8 cellular contexts compared by ENCODE assay signal in the genomic region with DNA sequence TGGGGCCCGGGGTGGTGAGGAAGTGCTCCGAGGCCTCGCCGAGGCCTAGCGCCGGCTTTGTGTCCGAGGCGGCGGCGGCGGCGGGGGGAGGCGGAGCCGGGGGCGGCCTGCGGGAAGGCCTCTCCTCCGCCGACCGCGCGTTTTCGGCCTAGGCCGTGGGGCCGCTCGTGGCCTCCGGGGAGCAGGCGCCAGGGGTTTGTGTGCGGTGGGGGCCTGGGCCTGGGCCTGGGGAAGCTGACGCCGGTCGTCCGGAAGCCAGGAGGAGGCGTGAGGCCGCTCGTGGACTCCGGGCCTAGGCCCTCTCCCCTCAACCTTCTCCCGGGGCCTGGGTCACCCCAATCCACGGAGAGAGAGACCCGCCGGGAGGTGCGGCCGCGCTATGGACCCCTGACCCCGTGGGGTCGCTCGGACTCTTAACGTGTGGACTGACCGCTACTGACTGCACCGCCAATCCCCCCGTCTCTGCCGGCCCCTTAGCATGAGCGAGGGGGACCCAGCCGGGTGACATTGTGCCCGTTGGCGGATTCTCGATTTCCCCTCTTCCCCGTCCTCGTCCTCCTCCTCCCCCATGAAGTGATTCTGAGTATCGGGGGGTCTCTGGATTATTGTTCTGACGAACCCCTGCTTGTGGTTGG. TPM values are rescaled to one million over a fixed set of nuclear protein-coding genes. Genes with fewer than 3 reads are reported as not detected.
DNase-seq lines count a peak whose midpoint lies in the region; ATAC-seq and TF ChIP-seq lines count a peak whose summit lies in the region.

No MANE protein-coding gene starts in this region.

- 0 out of 2 replicates have a peak, but pooled peaks cover 3% of the 10 kb centered on the region for H3K36me3 ChIP-seq in MM.1S (replicated peaks; ENCODE audit: insufficient read depth, low read length)

- H3K4me3 Mint-ChIP-seq in activated T-cell treated with anti-CD3 and anti-CD28 coated beads, Interleukin-2, amount 50 U/mL, for 72 hours = peak overlapping the region; percentile 98 to 99

- H3K27ac Mint-ChIP-seq in activated T-cell treated with anti-CD3 and anti-CD28 coated beads, Interleukin-2, amount 50 U/mL, for 72 hours = peak overlapping the region; percentile 98

- H3K27me3 ChIP-seq in MM.1S (replicated peaks; ENCODE audit: insufficient read depth, low read length) = no peaks in the 10 kb centered on the region

- no peaks in the 10 kb centered on the region for H3K9me2 ChIP-seq in MM.1S (replicated peaks; ENCODE audit: insufficient read depth, low read length)

- H3K9ac ChIP-seq in MM.1S (ENCODE audit: low read length) = peak overlapping the region; percentile 100

- peaks cover 25% of the 10 kb centered on the region for H4K20me1 ChIP-seq in MM.1S (ENCODE audit: insufficient read depth, low read length)

- H3F3A ChIP-seq in MM.1S (ENCODE audit: insufficient read depth, low read length) = peaks cover 15% of the 10 kb centered on the region

- H3K4me1 ChIP-seq in MM.1S (ENCODE audit: low read length) = peaks cover 13% of the 10 kb centered on the region

- peaks cover 56% of the 10 kb centered on the region for H3K79me2 ChIP-seq in MM.1S (ENCODE audit: low read length)

- TF ChIP-seq CTCF in MM.1S (IDR thresholded peaks at IDR 0.05; ENCODE audit: low read length) (no peak), fibroblast of the aortic adventitia (IDR thresholded peaks at IDR 0.05; ENCODE audit: insufficient read depth, low read length) (no peak)

- H3K4me3 ChIP-seq in MM.1S (ENCODE audit: low read length) = peak overlapping the region; percentile 96
- H3K4me3 ChIP-seq in fibroblast of the aortic adventitia (ENCODE audit: low read depth, low read length) = peak overlapping the region; percentile 90

- H3K27me3 Mint-ChIP-seq in activated T-cell treated with anti-CD3 and anti-CD28 coated beads, Interleukin-2, amount 50 U/mL, for 72 hours (ENCODE audit: low read depth) = no peaks in the 10 kb centered on the region

- peak overlapping the region; percentile 80 for H2AFZ ChIP-seq in MM.1S (ENCODE audit: low read length)

- peaks cover 15 to 32% of the 10 kb centered on the region in 2 donors for H3K36me3 Mint-ChIP-seq in activated T-cell treated with anti-CD3 and anti-CD28 coated beads, Interleukin-2, amount 50 U/mL, for 72 hours (ENCODE audit: insufficient read depth in 2 of 2)

- peak overlapping the region; percentile 99 for H3K27ac ChIP-seq in MM.1S (ENCODE audit: low read length)

- H3K9me3 ChIP-seq in MM.1S (replicated peaks; ENCODE audit: insufficient read depth, low read length) = no peaks in the 10 kb centered on the region

- peak; percentile 32 for ATAC-seq in GM21825 (IDR thresholded peaks at IDR 0.05; ENCODE audit: unreplicated experiment)
- ATAC-seq in activated T-cell treated with anti-CD3 and anti-CD28 coated beads, Interleukin-2, amount 50 U/mL, for 72 hours (replicated peaks in 1 of 2) = peak; percentile 53 to 59

- peaks cover 47% of the 10 kb centered on the region for H3K4me1 Mint-ChIP-seq in activated T-cell treated with anti-CD3 and anti-CD28 coated beads, Interleukin-2, amount 50 U/mL, for 72 hours (ENCODE audit: low read depth)

- no peaks in the 10 kb centered on the region for H3K9me3 Mint-ChIP-seq in activated T-cell treated with anti-CD3 and anti-CD28 coated beads, Interleukin-2, amount 50 U/mL, for 72 hours

- DNase-seq in D341Med (ENCODE audit: low spot score) = peak; percentile 58
- peak; percentile 59 for DNase-seq in MM.1S
- DNase-seq in activated T-cell treated with anti-CD3 and anti-CD28 coated beads, Interleukin-2, amount 50 U/mL, for 72 hours = peak; percentile 66 to 78
- no peak for DNase-seq in fibroblast of the aortic adventitia (ENCODE audit: low read depth)
- DNase-seq in occipital lobe (lab: John Stamatoyannopoulos, UW) = peak; percentile 52
- peak; percentile 63 for DNase-seq in ureter (ENCODE audit: low spot score)
- DNase-seq in NCI-H128 (lab: John Stamatoyannopoulos, UW; ENCODE audit: unreplicated experiment) = no peak

- peak overlapping the region; percentile 91 for H3K4me2 ChIP-seq in MM.1S (ENCODE audit: low read depth, low read length)

RNA-seq across cellular contexts. Expression of gene RBBP6, which starts 0.6 kb away (rescaled TPM):
- 10 to 100 TPM; 91.3 to 94.1 TPM for total RNA-seq in activated T-cell treated with anti-CD3 and anti-CD28 coated beads, Interleukin-2, amount 50 U/mL, for 72 hours
- 30.7 and 37.6 TPM in 2 replicates for total RNA-seq in fibroblast of the aortic adventitia (ENCODE audit: low replicate concordance)
- total RNA-seq in occipital lobe = 47.6 TPM
- total RNA-seq in ureter = 56.1 TPM

Comparison
In these comparisons a context has a peak if more than half of its experiments do, and no peak if none do; other contexts are left out.
1. DNase-seq: peak in D341Med (single experiment), MM.1S (single experiment), activated T-cell treated with anti-CD3 and anti-CD28 coated beads, Interleukin-2, amount 50 U/mL, for 72 hours (2 of 2), occipital lobe (single experiment) and ureter (single experiment); none in fibroblast of the aortic adventitia (single experiment) and NCI-H128 (single experiment).